In the genomic region with DNA sequence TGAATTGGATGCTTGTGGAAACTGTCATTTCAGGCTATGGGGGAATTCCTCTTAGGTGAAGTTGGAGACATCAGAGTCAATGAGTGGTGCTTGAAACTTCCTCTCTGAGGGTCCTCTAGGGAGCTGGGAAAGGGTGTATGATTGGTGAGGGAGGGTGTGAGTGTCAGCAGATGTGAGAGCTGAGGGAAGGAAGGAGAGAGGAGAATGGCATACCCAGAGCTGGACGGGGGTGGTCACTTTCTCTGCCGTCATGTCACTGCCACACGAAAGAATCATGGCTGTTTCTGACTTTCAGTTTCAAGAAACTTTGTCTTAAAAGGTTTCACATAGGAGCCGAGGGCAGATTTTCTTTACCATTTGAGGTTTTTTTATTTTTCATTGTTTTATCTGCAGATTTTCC, we compare ENCODE assay signal across 13 cellular contexts. TPM values are rescaled to one million over a fixed set of nuclear protein-coding genes. Genes with fewer than 3 reads are reported as not detected.
DNase-seq lines count a peak whose midpoint lies in the region; ATAC-seq, FAIRE-seq and TF ChIP-seq lines count a peak whose summit lies in the region.
"Had no signal": no experiment of that assay in that cellular context is flagged by ENCODE, and none has a peak within 500 bp of the region (broad histone marks: within the 10 kb centered on the region; RNA-seq: fewer than 3 reads in every experiment).

No MANE protein-coding gene starts in this region.

- H3K4me3 ChIP-seq in IMR-90 (ENCODE audit: insufficient read depth, low read depth, low read length): peak overlapping the region; percentile 4; the same call in 1 of the 2 replicates
- no peak overlapping the region for H3K4me3 ChIP-seq in esophagus muscularis mucosa
- H3K4me3 ChIP-seq: testis had no signal

- CTCF ChIA-PET in IMR-90 (lab: Yijun Ruan, JAX): interaction anchor here (1.2 kb wide), 1 partner anchor 27 kb away, joined by 3 read pairs; no protein-coding TSS in a partner anchor

- peak overlapping the region; percentile 56 for H2AFZ ChIP-seq in IMR-90 (replicated peaks; ENCODE audit: low read length, poor library complexity)

- H2AK9ac ChIP-seq in IMR-90 (replicated peaks; ENCODE audit: low read depth, low read length, poor library complexity): peak overlapping the region; percentile 25

- dilution Hi-C loops in IMR-90 (cut with HindIII; ENCODE audit: low sequenced_read_pairs, unreplicated experiment): no loop called here

- no peaks in the 10 kb centered on the region for H3K79me1 ChIP-seq in IMR-90 (ENCODE audit: low read depth in 1 of 2, low read length in 2 of 2)

- H3K27me3 ChIP-seq in IMR-90 (ENCODE audit: control insufficient read depth, insufficient read depth, low read length) (no peaks in the 10 kb centered on the region), esophagus muscularis mucosa (no peaks in the 10 kb centered on the region)
- H3K27me3 ChIP-seq: testis had no signal

- H4K20me1 ChIP-seq in IMR-90 (ENCODE audit: insufficient read depth, low read length): no peaks in the 10 kb centered on the region

- H3K9ac ChIP-seq in IMR-90 (ENCODE audit: low read depth, low read length): no peak overlapping the region

- H3K36me3 ChIP-seq in IMR-90 (ENCODE audit: control insufficient read depth, insufficient read depth, low read length) (peaks cover 6% of the 10 kb centered on the region; the same call in 1 of the 2 replicates), esophagus muscularis mucosa (peaks cover 20 to 62% (median 43%) of the 10 kb centered on the region in 4 donors)

- TF ChIP-seq POLR2A in GM12891 (IDR thresholded peaks at IDR 0.05; ENCODE audit: low read depth, low read length) (no peak), IMR-90 (IDR thresholded peaks at IDR 0.05; ENCODE audit: low read depth, low read length) (no peak), esophagus muscularis mucosa (IDR thresholded peaks at IDR 0.05; ENCODE audit: low read depth) (no peak)

- peak; percentile 23 for FAIRE-seq in GM12891 (lab: Jason Lieb, UNC)
- FAIRE-seq: frontal cortex had no signal

- H4K8ac ChIP-seq in IMR-90 (ENCODE audit: low read depth in 2 of 2, low read length in 2 of 2): peak overlapping the region in 1 of 2 experiments; percentile 28; a peak in 1 of 4 replicates

- TF ChIP-seq CTCF in IMR-90 (conservative IDR thresholded peaks at IDR 0.05; ENCODE audit: low read depth, low read length): no peak
- no peak for TF ChIP-seq CTCF in esophagus muscularis mucosa (IDR thresholded peaks at IDR 0.05)

- peak overlapping the region; percentile 51; the same call in 1 of the 2 replicates for H3K23ac ChIP-seq in IMR-90 (ENCODE audit: low read depth, low read length)

- 60% methylated on average over 2 of the region's 4 CpGs; no CpG with 5 or more reads in 1 of the 2 experiments for WGBS in IMR-90 (ENCODE audit: extremely low coverage in 2 of 2, insufficient read length in 1 of 2), 2 experiments
- 87% methylated on average over 4 of the region's 4 CpGs for WGBS in esophagus muscularis mucosa

- no peak overlapping the region for H3K56ac ChIP-seq in IMR-90 (ENCODE audit: extremely low read depth, insufficient read depth, low read length)

- no peak overlapping the region for H2BK120ac ChIP-seq in IMR-90 (ENCODE audit: low read depth, low read length)

- H3K4ac ChIP-seq in IMR-90 (ENCODE audit: low read depth, low read length): peak overlapping the region; percentile 50; the same call in 1 of the 2 replicates

- peak overlapping the region; percentile 48; the same call in 1 of the 2 replicates for H4K5ac ChIP-seq in IMR-90 (ENCODE audit: low read depth, low read length)

- H3K4me1 ChIP-seq in IMR-90 (ENCODE audit: control insufficient read depth, insufficient read depth, low read length): peaks cover 6% of the 10 kb centered on the region
- peaks cover 0 to 9% (median 5%) of the 10 kb centered on the region in 4 donors for H3K4me1 ChIP-seq in esophagus muscularis mucosa
- H3K4me1 ChIP-seq: testis had no signal

- peak overlapping the region; percentile 20; the same call in 1 of the 2 replicates for H4K91ac ChIP-seq in IMR-90 (ENCODE audit: insufficient read depth, low read depth, low read length)

- no peak overlapping the region for H2BK5ac ChIP-seq in IMR-90 (ENCODE audit: low read depth, low read length, poor library complexity, severe bottlenecking)

- no peak overlapping the region for H3K27ac ChIP-seq in IMR-90 (ENCODE audit: insufficient read depth, low read length)
- H3K27ac ChIP-seq in esophagus muscularis mucosa (replicated peaks in 1 of 4): no peak overlapping the region
- H3K27ac ChIP-seq: testis had no signal

- H2BK15ac ChIP-seq in IMR-90 (ENCODE audit: low read depth, low read length): no peak overlapping the region

- DNase-seq in GM12891 (ENCODE audit: insufficient read length, low spot score) (no peak), IMR-90 (no peak), esophagus muscularis mucosa (ENCODE audit: extremely low spot score) (peak; percentile 72), NCI-H2227 treated with DMSO at 0.1 percent for 48 hours (lab: John Stamatoyannopoulos, UW) (no peak), GM19240 (ENCODE audit: insufficient read length, low spot score) (no peak), NCI-H526 (lab: John Stamatoyannopoulos, UW) (no peak), NCI-H146 (lab: John Stamatoyannopoulos, UW) (no peak)
- DNase-seq: activated CD4-positive, alpha-beta T cell treated with anti-CD3 and anti-CD28 coated beads, Interleukin-2, amount 10 ng/mL, durations not matched to agents 24 days and 14 days; kidney glomerular epithelial cell; NCI-H2107; testis had no signal

- BruUV-seq in IMR-90 (replicated peaks; lab: Mats Ljungman, UMichigan): no TSS peak

- no peak for TF ChIP-seq RAD21 in IMR-90 (IDR thresholded peaks at IDR 0.05; ENCODE audit: low read length)

- H3K9me3 ChIP-seq in IMR-90 (ENCODE audit: control insufficient read depth, insufficient read depth, low read length) (no peaks in the 10 kb centered on the region), esophagus muscularis mucosa (no peaks in the 10 kb centered on the region)
- H3K9me3 ChIP-seq: testis had no signal

- no peak for TF ChIP-seq EP300 in esophagus muscularis mucosa (IDR thresholded peaks at IDR 0.05)

- peak overlapping the region; percentile 35; the same call in 1 of the 2 replicates for H3K18ac ChIP-seq in IMR-90 (ENCODE audit: low read depth, low read length)

- POLR2A ChIA-PET in IMR-90 (lab: Charles Lee; ENCODE audit: unreplicated experiment): no interaction called here

- peaks cover 3% of the 10 kb centered on the region; the same call in 1 of the 2 replicates for H3K9me1 ChIP-seq in IMR-90 (ENCODE audit: insufficient read depth, low read length)

- H2AK5ac ChIP-seq in IMR-90 (ENCODE audit: low read depth, low read length): no peak overlapping the region

- H3K4me2 ChIP-seq in IMR-90 (ENCODE audit: low read depth, low read length): peak overlapping the region; percentile 68

- ATAC-seq in GM19463 (IDR thresholded peaks at IDR 0.05; ENCODE audit: unreplicated experiment) (peak; percentile 34), IMR-90 (ENCODE audit: low read depth) (no peak)

- H2BK20ac ChIP-seq in IMR-90 (ENCODE audit: low read depth, low read length): no peak overlapping the region

- peak overlapping the region; percentile 69 for H3K14ac ChIP-seq in IMR-90 (replicated peaks; ENCODE audit: low read depth, low read length)

- intact Hi-C loops in IMR-90 (cut with micrococcal nuclease): no loop called here
- intact Hi-C loops in esophagus muscularis mucosa (cut with DNase I): no loop called here

- in situ Hi-C loops in IMR-90 (cut with MboI; ENCODE audit: low sequenced_read_pairs): no loop called here

TF ChIP-seq in GM12891, 5 proteins besides CTCF, POLR2A, EP300 and RAD21:
- TF ChIP-seq SPI1 (IDR thresholded peaks at IDR 0.05; ENCODE audit: low read depth, low read length): peak; percentile 28; the same call in 1 of the 2 replicates
- no peak for TF ChIP-seq POLR2AphosphoS5 (IDR thresholded peaks at IDR 0.05; ENCODE audit: low read depth, low read length)

TF ChIP-seq in IMR-90, 13 proteins besides CTCF, POLR2A, EP300 and RAD21:
- TF ChIP-seq CEBPB (IDR thresholded peaks at IDR 0.05; ENCODE audit: low read depth, low read length) (no peak), BHLHE40 (IDR thresholded peaks at IDR 0.05; ENCODE audit: low read depth, low read length) (no peak), NFE2L2 (IDR thresholded peaks at IDR 0.05; ENCODE audit: low read depth, low read length) (no peak), MAZ (IDR thresholded peaks at IDR 0.05; ENCODE audit: borderline replicate concordance, low read depth, low read length) (no peak), FOS (IDR thresholded peaks at IDR 0.05; ENCODE audit: low read depth, low read length) (no peak), RFX5 (IDR thresholded peaks at IDR 0.05; ENCODE audit: low read depth, low read length) (no peak), MXI1 (IDR thresholded peaks at IDR 0.05; ENCODE audit: borderline replicate concordance, low read depth, low read length) (no peak), RCOR1 (IDR thresholded peaks at IDR 0.05; ENCODE audit: insufficient replicate concordance, low read length) (no peak), MAFK (IDR thresholded peaks at IDR 0.05; ENCODE audit: low read depth, low read length) (no peak)

RNA-seq across cellular contexts. Expression of a gene that starts 50.3 kb away (rescaled TPM):
- 95.6 TPM for polyA plus RNA-seq in GM12891 (2012; ENCODE audit: low read depth, missing spikeins)
- 33.5 and 82.8 TPM in 2 replicates for total RNA-seq in IMR-90 (2012; rRNA removed)
- 37.1 and 37.4 TPM in 2 replicates for polyA plus RNA-seq in IMR-90 (2012; rRNA removed)
- polyA plus RNA-seq in IMR-90 (2012; cell fraction: cytosol; rRNA removed): 9.5 and 16.0 TPM in 2 replicates
- 5.2 and 18.1 TPM in 2 replicates for polyA plus RNA-seq in IMR-90 (2012; cell fraction: nucleus; rRNA removed; ENCODE audit: low replicate concordance)
- 100 to 1,000 TPM; 134 to 189 (median 142) TPM for total RNA-seq in esophagus muscularis mucosa

RNA-seq across cellular contexts. Expression of a gene that starts 58.8 kb away (rescaled TPM):
- 13.1 TPM for polyA plus RNA-seq in GM12891 (2012; ENCODE audit: low read depth, missing spikeins)
- 16.7 and 16.9 TPM in 2 replicates for total RNA-seq in IMR-90 (2012; rRNA removed)
- 9.8 and 13.2 TPM in 2 replicates for polyA plus RNA-seq in IMR-90 (2012; rRNA removed)
- 5.0 and 5.4 TPM in 2 replicates for polyA plus RNA-seq in IMR-90 (2012; cell fraction: cytosol; rRNA removed)
- 2.5 and 6.6 TPM in 2 replicates for polyA plus RNA-seq in IMR-90 (2012; cell fraction: nucleus; rRNA removed; ENCODE audit: low replicate concordance)
- total RNA-seq in esophagus muscularis mucosa: 10 to 100 TPM; 10.3 to 13.2 (median 11.7) TPM

RNA-seq across cellular contexts. Expression of a gene that starts 59.1 kb away (rescaled TPM):
- 11.9 TPM for polyA plus RNA-seq in GM12891 (2012; ENCODE audit: low read depth, missing spikeins)
- 10.8 and 22.2 TPM in 2 replicates for total RNA-seq in IMR-90 (2012; rRNA removed)
- polyA plus RNA-seq in IMR-90 (2012; rRNA removed): 11.3 and 14.1 TPM in 2 replicates
- 2.7 and 4.9 TPM in 2 replicates for polyA plus RNA-seq in IMR-90 (2012; cell fraction: cytosol; rRNA removed)
- polyA plus RNA-seq in IMR-90 (2012; cell fraction: nucleus; rRNA removed; ENCODE audit: low replicate concordance): 0.97 and 4.4 TPM in 2 replicates
- 1 to 10 TPM; 6.3 to 9.6 (median 8.4) TPM for total RNA-seq in esophagus muscularis mucosa
